In genomic region chr7:140512317-140513000, GRCh38 we compare ENCODE assay signal across 8 cellular contexts. TPM values are rescaled to one million over a fixed set of nuclear protein-coding genes. Genes with fewer than 3 reads are reported as not detected.
DNase-seq lines count a peak whose midpoint lies in the region; ATAC-seq and TF ChIP-seq lines count a peak whose summit lies in the region.

No MANE protein-coding gene starts in this region.

- 22 to 23% methylated on average over 9 of the region's 9 CpGs for WGBS in thyroid gland, 2 donors

- no peak overlapping the region for H3K4me3 Mint-ChIP-seq in CD8-positive, alpha-beta memory T cell

- H3K9me3 Mint-ChIP-seq in CD8-positive, alpha-beta memory T cell = no peaks in the 10 kb centered on the region

- intact Hi-C loops in thyroid gland (cut with DNase I) = loop anchor here (10.0 kb wide), 1 partner anchor 502 kb away; the partner anchor contains the start of gene MRPS33

- TF ChIP-seq CTCF in thyroid gland (IDR thresholded peaks at IDR 0.05) = no peak

- no peak for ATAC-seq in HG03457 (IDR thresholded peaks at IDR 0.05; ENCODE audit: unreplicated experiment)

- no peaks in the 10 kb centered on the region for H3K36me3 Mint-ChIP-seq in CD8-positive, alpha-beta memory T cell

- CTCF ChIA-PET in CD8-positive, alpha-beta memory T cell (lab: Charles Lee) = no interaction called here

- peak; percentile 42 for DNase-seq in SIG-M5 treated with dmso at 0.1 percent for 504 hours (lab: John Stamatoyannopoulos, UW; ENCODE audit: unreplicated experiment)
- no peak for DNase-seq in SIG-M5 (lab: John Stamatoyannopoulos, UW)
- peak; percentile 74 for DNase-seq in NCI-H82 (lab: John Stamatoyannopoulos, UW)
- peak; percentile 90 for DNase-seq in erythroblast (lab: John Stamatoyannopoulos, UW)
- DNase-seq in thyroid gland = peak; percentile 59 to 64
- no peak for DNase-seq in CD8-positive, alpha-beta memory T cell
- no peak for DNase-seq in stimulated activated CD4-positive, alpha-beta T cell treated with anti-CD3 and anti-CD28 coated beads, Interleukin-4, amount 100 ng/mL, for 1 hour

- peaks cover 5 to 16% of the 10 kb centered on the region in 2 donors for H3K27me3 Mint-ChIP-seq in CD8-positive, alpha-beta memory T cell

- H3K9me3 ChIP-seq in thyroid gland = no peaks in the 10 kb centered on the region
- no peaks in the 10 kb centered on the region for H3K9me3 ChIP-seq in CD8-positive, alpha-beta memory T cell (ENCODE audit: low read length)

- H3K27me3 ChIP-seq in thyroid gland = no peaks in the 10 kb centered on the region
- no peaks in the 10 kb centered on the region for H3K27me3 ChIP-seq in CD8-positive, alpha-beta memory T cell (ENCODE audit: insufficient read depth, low read length, poor library complexity, severe bottlenecking)

- no peak overlapping the region for H3K4me3 ChIP-seq in thyroid gland (replicated peaks in 1 of 3)
- no peak overlapping the region for H3K4me3 ChIP-seq in CD8-positive, alpha-beta memory T cell (ENCODE audit: low read length)

- POLR2A ChIA-PET in CD8-positive, alpha-beta memory T cell (lab: Charles Lee) = no interaction called here

- H3K4me1 Mint-ChIP-seq in CD8-positive, alpha-beta memory T cell = no peaks in the 10 kb centered on the region

- no peaks in the 10 kb centered on the region for H3K36me3 ChIP-seq in thyroid gland
- no peaks in the 10 kb centered on the region for H3K36me3 ChIP-seq in CD8-positive, alpha-beta memory T cell (ENCODE audit: insufficient read depth, low read length)

- TF ChIP-seq POLR2A in erythroblast (IDR thresholded peaks at IDR 0.05; ENCODE audit: low read length) (peak; percentile 17), thyroid gland (IDR thresholded peaks at IDR 0.05) (no peak)

- no peak overlapping the region for H3K27ac ChIP-seq in thyroid gland
- H3K27ac ChIP-seq in CD8-positive, alpha-beta memory T cell (ENCODE audit: low read depth, low read length) = no peak overlapping the region

- peak overlapping the region in 1 of 8 donors; percentile 54 for H3K27ac Mint-ChIP-seq in CD8-positive, alpha-beta memory T cell

- H3K4me1 ChIP-seq in thyroid gland = no peaks in the 10 kb centered on the region
- H3K4me1 ChIP-seq in CD8-positive, alpha-beta memory T cell (ENCODE audit: insufficient read depth, low read length) = no peaks in the 10 kb centered on the region

RNA-seq across cellular contexts. Expression of gene MKRN1, which starts 33.2 kb away (rescaled TPM):
- total RNA-seq in thyroid gland = 10 to 100 TPM; 60.2 to 87.9 (median 69.1) TPM
- 10 to 100 TPM; 66.3 to 67.5 TPM for total RNA-seq in CD8-positive, alpha-beta memory T cell
- 115 TPM for polyA plus RNA-seq in CD8-positive, alpha-beta memory T cell

Comparison
In these comparisons a context has a peak if more than half of its experiments do, and no peak if none do; other contexts are left out.
1. DNase-seq: peak in SIG-M5 treated with dmso at 0.1 percent for 504 hours (single experiment), NCI-H82 (single experiment), erythroblast (2 of 2) and thyroid gland (2 of 2); none in SIG-M5 (single experiment), CD8-positive, alpha-beta memory T cell (0 of 5) and stimulated activated CD4-positive, alpha-beta T cell treated with anti-CD3 and anti-CD28 coated beads, Interleukin-4, amount 100 ng/mL, for 1 hour (single experiment).